21 cellular contexts compared by ENCODE assay signal in genomic region chr1:181413836-181414235, GRCh38.
"Had no signal": no experiment of that assay in that cellular context is flagged by ENCODE, and none has a peak within 500 bp of the region (broad histone marks: within the 10 kb centered on the region; RNA-seq: fewer than 3 reads in every experiment).

No MANE protein-coding gene starts in this region.

- DNase-seq: dermis blood vessel endothelial cell; effector CD4-positive, alpha-beta T cell; effector memory CD4-positive, alpha-beta T cell; foreskin keratinocyte; heart left ventricle; hypothalamus; immature natural killer cell; islet precursor cell; kidney; kidney glomerular epithelial cell; left colon; left ventricle myocardium inferior; lower lobe of right lung; mesenchymal stem cell; mucosa of descending colon; naive B cell had no signal

- H3K4me1 ChIP-seq: esophagus muscularis mucosa, foreskin keratinocyte, gastroesophageal sphincter, heart left ventricle, left ventricle myocardium inferior, lower lobe of right lung had no signal

- H3K36me3 ChIP-seq: esophagus muscularis mucosa, gastroesophageal sphincter, heart left ventricle, left ventricle myocardium inferior, lower lobe of right lung had no signal

- H3K4me3 ChIP-seq: coronary artery, dorsolateral prefrontal cortex, esophagus muscularis mucosa, gastroesophageal sphincter, heart left ventricle, hepatocyte, left ventricle myocardium inferior, lower lobe of right lung, mucosa of descending colon had no signal

- H3K27ac ChIP-seq: coronary artery, dorsolateral prefrontal cortex, esophagus muscularis mucosa, foreskin keratinocyte, gastroesophageal sphincter, heart left ventricle, hepatocyte, left ventricle myocardium inferior, lower lobe of right lung had no signal

- H3K9me3 ChIP-seq: esophagus muscularis mucosa, gastroesophageal sphincter, heart left ventricle, left ventricle myocardium inferior, lower lobe of right lung, mucosa of descending colon had no signal

- H3K27me3 ChIP-seq: esophagus muscularis mucosa, foreskin keratinocyte, gastroesophageal sphincter, hepatocyte had no signal
